ENCODE assay signal across 8 cellular contexts in the genomic region with DNA sequence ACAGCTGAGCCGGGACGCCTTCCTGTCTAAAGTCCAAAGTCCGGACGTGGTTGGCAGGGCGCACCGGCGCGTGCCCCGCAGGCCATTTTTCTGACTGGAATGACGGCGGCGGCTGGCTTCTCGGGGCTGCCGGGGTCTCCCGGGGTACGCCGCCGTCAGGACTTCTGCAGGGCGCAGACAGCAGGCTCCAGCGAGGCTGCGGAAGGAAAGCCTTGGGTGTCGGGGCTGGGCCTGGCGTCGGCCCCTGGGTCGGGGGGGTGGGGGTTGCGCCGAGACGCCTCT. TPM values are rescaled to one million over a fixed set of nuclear protein-coding genes. Genes with fewer than 3 reads are reported as not detected.
DNase-seq lines count a peak whose midpoint lies in the region; ATAC-seq lines count a peak whose summit lies in the region.

No MANE protein-coding gene starts in this region.

- DNase-seq in EL, result peak; percentile 61
- peak; percentile 7 for DNase-seq in activated naive CD8-positive, alpha-beta T cell treated with anti-CD3 and anti-CD28 coated beads, Interleukin-2, amount 50 U/mL, for 16 hours (ENCODE audit: low read depth, low spot score)
- peak in 31 of 51 donors; percentile 31 to 81 (median 69) for DNase-seq in hypothalamus (lab: John Stamatoyannopoulos, UW)
- DNase-seq in germinal center (ENCODE audit: low spot score), result no peak
- DNase-seq in MV-4-11 (lab: John Stamatoyannopoulos, UW), result no peak

- H3K9ac ChIP-seq in HUES64 (ENCODE audit: low read depth, low read length) (peak overlapping the region; percentile 96), skeletal muscle satellite cell (ENCODE audit: low read depth, low read length) (peak overlapping the region; percentile 96)

- no peaks in the 10 kb centered on the region for H3K36me3 ChIP-seq in HUES64 (ENCODE audit: insufficient read depth, low read length)
- H3K36me3 ChIP-seq in skeletal muscle satellite cell (ENCODE audit: insufficient read depth, low read length), result no peaks in the 10 kb centered on the region

- H3K9me3 ChIP-seq in HUES64 (ENCODE audit: insufficient read depth, low read depth, low read length) (peaks cover 8% of the 10 kb centered on the region), skeletal muscle satellite cell (replicated peaks; ENCODE audit: low read length) (no peaks in the 10 kb centered on the region)

- peak overlapping the region; percentile 85 for H3K4me2 ChIP-seq in skeletal muscle satellite cell (ENCODE audit: low read length)

- H3K4me1 ChIP-seq in HUES64 (ENCODE audit: insufficient read depth, low read length) (peaks cover 10% of the 10 kb centered on the region; the same call in 1 of the 2 replicates), skeletal muscle satellite cell (ENCODE audit: control insufficient read depth, insufficient read depth, low read length) (peaks cover 24% of the 10 kb centered on the region)

- peaks cover 4% of the 10 kb centered on the region; the same call in 1 of the 2 replicates for H3K27me3 ChIP-seq in HUES64 (ENCODE audit: insufficient read depth, low read length)
- no peaks in the 10 kb centered on the region for H3K27me3 ChIP-seq in skeletal muscle satellite cell (ENCODE audit: control insufficient read depth, insufficient read depth, low read length)

- under 1% methylated on average over 28 of the region's 28 CpGs for WGBS in HUES64

- peak overlapping the region; percentile 88 for H3K27ac ChIP-seq in HUES64 (ENCODE audit: low read depth, low read length)

- H3K4me3 ChIP-seq in HUES64 (ENCODE audit: low read length) (peak overlapping the region; percentile 82), skeletal muscle satellite cell (ENCODE audit: low read length) (peak overlapping the region; percentile 84)

- peak; percentile 42 for ATAC-seq in GM21447 (IDR thresholded peaks at IDR 0.05; ENCODE audit: unreplicated experiment)

RNA-seq across cellular contexts. Expression of a gene that starts 32.8 kb away (rescaled TPM):
- 10.5 TPM for polyA plus RNA-seq in HUES64 (2013, experiment 1 of 2)
- 13.5 TPM for polyA plus RNA-seq in HUES64 (2013, experiment 2 of 2)
- 9.2 and 12.2 TPM in 2 replicates for total RNA-seq in skeletal muscle satellite cell (2012; rRNA removed)

Comparison
In these comparisons a context has a peak if more than half of its experiments do, and no peak if none do; other contexts are left out.
1. DNase-seq: peak in EL (single experiment), activated naive CD8-positive, alpha-beta T cell treated with anti-CD3 and anti-CD28 coated beads, Interleukin-2, amount 50 U/mL, for 16 hours (single experiment) and hypothalamus (31 of 51); none in germinal center (single experiment) and MV-4-11 (single experiment).